24 cellular contexts compared by ENCODE assay signal in the genomic region with DNA sequence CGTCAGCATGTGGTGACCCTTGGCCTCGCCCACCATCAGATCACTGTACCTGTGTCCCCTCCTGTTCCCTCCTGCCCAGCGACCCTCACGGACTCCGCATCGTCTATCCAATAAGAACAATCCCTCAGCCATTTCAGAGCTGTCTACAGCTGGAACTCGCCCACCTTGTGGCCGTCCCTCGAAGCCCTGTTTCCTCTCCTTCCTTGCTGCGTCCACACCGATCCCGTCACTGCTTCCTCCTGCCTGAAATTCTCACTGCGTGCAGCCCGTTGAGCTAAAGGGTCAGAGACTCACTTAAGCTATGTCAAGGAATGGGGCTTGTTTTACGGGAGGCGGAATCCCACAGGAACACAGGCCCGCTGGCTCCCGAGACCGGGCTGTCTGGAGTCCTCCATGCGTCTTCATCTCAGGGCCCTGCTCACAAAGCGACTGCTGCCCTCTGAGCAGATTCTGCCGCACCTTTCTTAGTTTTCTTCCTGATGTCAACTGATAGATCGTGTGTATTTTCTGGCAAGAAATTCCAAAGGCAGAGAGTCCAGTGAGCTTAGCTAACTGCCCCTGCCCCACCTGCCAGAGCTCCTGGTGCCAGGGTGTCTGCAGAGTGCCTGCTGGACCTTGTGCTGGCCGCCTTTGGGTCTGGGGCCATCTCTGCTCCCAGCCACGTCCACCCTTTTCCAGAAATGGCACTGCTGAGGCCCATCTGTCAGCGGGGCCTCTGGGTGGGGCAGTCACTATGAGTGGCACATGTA. TPM values are rescaled to one million over a fixed set of nuclear protein-coding genes. Genes with fewer than 3 reads are reported as not detected.
DNase-seq lines count a peak whose midpoint lies in the region; ATAC-seq lines count a peak whose summit lies in the region.
"Had no signal": no experiment of that assay in that cellular context is flagged by ENCODE, and none has a peak within 500 bp of the region (broad histone marks: within the 10 kb centered on the region; RNA-seq: fewer than 3 reads in every experiment).

No MANE protein-coding gene starts in this region.

- intact Hi-C loops in sciatic nerve (cut with DNase I) = no loop called here
- intact Hi-C loops in posterior cingulate gyrus (cut with DNase I) = no loop called here

- no peak for ATAC-seq in left lobe of liver
- ATAC-seq in sciatic nerve = no peak
- ATAC-seq: foreskin keratinocyte; left colon; Right ventricle myocardium inferior; stimulated activated effector memory CD8-positive, alpha-beta T cell treated with anti-CD3 and anti-CD28 coated beads, Interleukin-12 subunit alpha, Interleukin-12 subunit beta, amount 100 ng/mL, for 72 hours had no signal

- DNase-seq in activated CD8-positive, alpha-beta memory T cell treated with anti-CD3 and anti-CD28 coated beads, Interleukin-2, amount 50 U/mL, for 48 hours = peak; percentile 39
- no peak for DNase-seq in activated CD8-positive, alpha-beta memory T cell treated with anti-CD3 and anti-CD28 coated beads, Interleukin-2, amount 50 U/mL, for 4 hours
- DNase-seq in left lobe of liver (ENCODE audit: low spot score) (peak; percentile 37), sciatic nerve (ENCODE audit: low spot score) (peak; percentile 47), posterior cingulate gyrus (no peak), Ammon's horn (ENCODE audit: low spot score) (no peak), DMS53 (lab: John Stamatoyannopoulos, UW) (no peak)
- no peak for DNase-seq in activated T-cell treated with anti-CD3 and anti-CD28 coated beads, Interleukin-2, amount 50 U/mL, for 1 hour
- DNase-seq: activated CD4-positive, alpha-beta T cell treated with anti-CD3 and anti-CD28 coated beads, Interleukin-2, amount 10 ng/mL, durations not matched to agents 7 days and 5 days; activated naive CD4-positive, alpha-beta T cell treated with anti-CD3 and anti-CD28 coated beads for 36 hours; amniotic stem cell; CD8-positive, alpha-beta memory T cell; effector memory CD4-positive, alpha-beta T cell; foreskin keratinocyte; left colon; NCI-H1092; NCI-H187 treated with DMSO at 0.1 percent for 48 hours; NCI-H2171 treated with DMSO at 0.1 percent for 48 hours; NCI-H524; occipital lobe; PC-9; stimulated activated CD4-positive, alpha-beta T cell treated with anti-CD3 and anti-CD28 coated beads, Interleukin-4, amount 100 ng/mL, for 24 hours had no signal

RNA-seq across cellular contexts. Expression of gene KLHL29, which starts 35.3 kb away (rescaled TPM):
- total RNA-seq in left lobe of liver (2.3 TPM), sciatic nerve (31.7 TPM)

Comparison
In these comparisons a context has a peak if more than half of its experiments do, and no peak if none do; other contexts are left out.
1. DNase-seq: peak in activated CD8-positive, alpha-beta memory T cell treated with anti-CD3 and anti-CD28 coated beads, Interleukin-2, amount 50 U/mL, for 48 hours (single experiment), left lobe of liver (single experiment) and sciatic nerve (single experiment); none in activated CD8-positive, alpha-beta memory T cell treated with anti-CD3 and anti-CD28 coated beads, Interleukin-2, amount 50 U/mL, for 4 hours (single experiment), posterior cingulate gyrus (0 of 10), Ammon's horn (single experiment), DMS53 (single experiment) and activated T-cell treated with anti-CD3 and anti-CD28 coated beads, Interleukin-2, amount 50 U/mL, for 1 hour (single experiment).